Comparison of ENCODE assay signal across 18 cellular contexts in genomic region chr19:38846097-38846496, GRCh38. TPM values are rescaled to one million over a fixed set of nuclear protein-coding genes. Genes with fewer than 3 reads are reported as not detected.
DNase-seq lines count a peak whose midpoint lies in the region; ATAC-seq and TF ChIP-seq lines count a peak whose summit lies in the region.
"Had no signal": no experiment of that assay in that cellular context is flagged by ENCODE, and none has a peak within 500 bp of the region (broad histone marks: within the 10 kb centered on the region; RNA-seq: fewer than 3 reads in every experiment).

No MANE protein-coding gene starts in this region.

- H3K4me1 ChIP-seq in Panc1 (ENCODE audit: control insufficient read depth, insufficient read depth, low read length): peaks cover 68% of the 10 kb centered on the region
- H3K4me1 ChIP-seq in skeletal muscle tissue (ENCODE audit: control insufficient read depth in 3 of 3, insufficient read depth in 3 of 3, low read length in 3 of 3): peaks cover 58 to 80% (median 71%) of the 10 kb centered on the region in 3 donors

- intact Hi-C loops in Panc1 (cut with micrococcal nuclease; ENCODE audit: unreplicated experiment): no loop called here

- H3K9me3 Mint-ChIP-seq in activated CD8-positive, alpha-beta memory T cell treated with anti-CD3 and anti-CD28 coated beads, Interleukin-2, amount 10 ng/mL, durations not matched to agents 7 days and 5 days (ENCODE audit: low read depth): no peaks in the 10 kb centered on the region
- no peaks in the 10 kb centered on the region for H3K9me3 Mint-ChIP-seq in endothelial cell (ENCODE audit: unreplicated experiment)
- H3K9me3 Mint-ChIP-seq: activated B cell treated with CpG ODN at 0.5 μM for 24 hours had no signal

- no peak for ATAC-seq in activated CD8-positive, alpha-beta memory T cell treated with anti-CD3 and anti-CD28 coated beads, Interleukin-2, amount 10 ng/mL, durations not matched to agents 7 days and 5 days
- ATAC-seq in Panc1: no peak
- ATAC-seq: HCT116 had no signal

- no TSS peak for BruUV-seq in Panc1 (replicated peaks; lab: Mats Ljungman, UMichigan)

- DNase-seq in activated CD8-positive, alpha-beta memory T cell treated with anti-CD3 and anti-CD28 coated beads, Interleukin-2, amount 10 ng/mL, durations not matched to agents 7 days and 5 days: no peak
- DNase-seq in activated CD8-positive, alpha-beta memory T cell treated with anti-CD3 and anti-CD28 coated beads for 24 hours: no peak
- DNase-seq in Panc1 (ENCODE audit: low read depth, low spot score) (no peak), endothelial cell (ENCODE audit: low spot score) (no peak), KG1 (lab: John Stamatoyannopoulos, UW) (no peak), NCI-H748 (lab: John Stamatoyannopoulos, UW; ENCODE audit: unreplicated experiment) (no peak)
- no peak for DNase-seq in activated CD8-positive, alpha-beta memory T cell treated with anti-CD3 and anti-CD28 coated beads, Interleukin-2, amount 50 U/mL, for 4 hours
- DNase-seq: activated B cell treated with CpG ODN at 0.5 μM for 24 hours; NCI-H146; NCI-H510A treated with DMSO at 0.1 percent for 48 hours; PC-9; stimulated activated CD4-positive, alpha-beta T cell treated with anti-CD3 and anti-CD28 coated beads, Interleukin-4, amount 100 ng/mL, for 1 hour; uterus had no signal

- peaks cover 74% of the 10 kb centered on the region for H3K4me1 Mint-ChIP-seq in activated CD8-positive, alpha-beta memory T cell treated with anti-CD3 and anti-CD28 coated beads, Interleukin-2, amount 10 ng/mL, durations not matched to agents 7 days and 5 days
- H3K4me1 Mint-ChIP-seq in endothelial cell (ENCODE audit: unreplicated experiment): peaks cover 29% of the 10 kb centered on the region

- no peak overlapping the region for H3K4me3 Mint-ChIP-seq in activated CD8-positive, alpha-beta memory T cell treated with anti-CD3 and anti-CD28 coated beads, Interleukin-2, amount 10 ng/mL, durations not matched to agents 7 days and 5 days
- H3K4me3 Mint-ChIP-seq in endothelial cell (ENCODE audit: unreplicated experiment): peak overlapping the region; percentile 42
- H3K4me3 Mint-ChIP-seq: activated B cell treated with CpG ODN at 0.5 μM for 24 hours had no signal

- no peaks in the 10 kb centered on the region for H3K9me3 ChIP-seq in Panc1 (ENCODE audit: control insufficient read depth, insufficient read depth, low read depth, low read length)
- H3K9me3 ChIP-seq in skeletal muscle tissue (ENCODE audit: control insufficient read depth in 3 of 3, low read length in 3 of 3): no peaks in the 10 kb centered on the region
- H3K9me3 ChIP-seq: right atrium auricular region, uterus had no signal

- H3K27me3 Mint-ChIP-seq in activated CD8-positive, alpha-beta memory T cell treated with anti-CD3 and anti-CD28 coated beads, Interleukin-2, amount 10 ng/mL, durations not matched to agents 7 days and 5 days: no peaks in the 10 kb centered on the region
- peaks cover 13% of the 10 kb centered on the region for H3K27me3 Mint-ChIP-seq in endothelial cell (ENCODE audit: unreplicated experiment)
- H3K27me3 Mint-ChIP-seq: activated B cell treated with CpG ODN at 0.5 μM for 24 hours had no signal

- H3K9ac ChIP-seq in skeletal muscle tissue (ENCODE audit: low read depth in 1 of 3, low read length in 3 of 3): peak overlapping the region; percentile 2 to 69 (median 63)

- TF ChIP-seq CTCF in Panc1 (IDR thresholded peaks at IDR 0.05): no peak
- no peak for TF ChIP-seq CTCF in endothelial cell (IDR thresholded peaks at IDR 0.05; ENCODE audit: unreplicated experiment)

- peaks cover 68% of the 10 kb centered on the region for H3K36me3 ChIP-seq in Panc1 (ENCODE audit: control insufficient read depth, insufficient read depth, low read length)
- H3K36me3 ChIP-seq in skeletal muscle tissue (ENCODE audit: control insufficient read depth in 3 of 3, insufficient read depth in 3 of 3, low read length in 3 of 3): peaks cover 59 to 73% (median 63%) of the 10 kb centered on the region in 3 donors
- H3K36me3 ChIP-seq: uterus had no signal

- peaks cover 70% of the 10 kb centered on the region for H3K36me3 Mint-ChIP-seq in activated CD8-positive, alpha-beta memory T cell treated with anti-CD3 and anti-CD28 coated beads, Interleukin-2, amount 10 ng/mL, durations not matched to agents 7 days and 5 days
- peaks cover 69% of the 10 kb centered on the region for H3K36me3 Mint-ChIP-seq in endothelial cell (ENCODE audit: low read depth, unreplicated experiment)

- no peaks in the 10 kb centered on the region for H3K27me3 ChIP-seq in Panc1 (ENCODE audit: control insufficient read depth, insufficient read depth, low read length)
- H3K27me3 ChIP-seq in skeletal muscle tissue (ENCODE audit: control insufficient read depth in 3 of 3, insufficient read depth in 3 of 3, low read length in 3 of 3): no peaks in the 10 kb centered on the region
- H3K27me3 ChIP-seq: right atrium auricular region, uterus had no signal

- H3K27ac ChIP-seq in Panc1 (ENCODE audit: low read length) (peak overlapping the region; percentile 42), skeletal muscle tissue (ENCODE audit: low read depth, low read length) (peak overlapping the region; percentile 100)
- H3K27ac ChIP-seq: PC-9, uterus had no signal

- POLR2A ChIA-PET in Panc1 (lab: Charles Lee): interaction anchor here (0.6 to 1.1 kb wide), 5 partner anchors 12 to 443 kb away, joined by 3 to 11 read pairs (median 4); partner anchors contain the start of gene FAM98C

- H3K27ac Mint-ChIP-seq in activated CD8-positive, alpha-beta memory T cell treated with anti-CD3 and anti-CD28 coated beads, Interleukin-2, amount 10 ng/mL, durations not matched to agents 7 days and 5 days: peak overlapping the region; percentile 48
- peak overlapping the region; percentile 42 for H3K27ac Mint-ChIP-seq in endothelial cell (ENCODE audit: unreplicated experiment)
- H3K27ac Mint-ChIP-seq: activated B cell treated with CpG ODN at 0.5 μM for 24 hours had no signal

- in situ Hi-C loops in Panc1 (cut with HindIII; ENCODE audit: low pct_unique_long_range_greater_than_20kb, low sequenced_read_pairs): loop anchor here (10.0 kb wide), 1 partner anchor 89 kb away; the partner anchor contains the start of genes MRPS12 and SARS2

- H3K4me3 ChIP-seq in Panc1 (ENCODE audit: low read depth in 2 of 2, low read length in 2 of 2) (no peak overlapping the region), skeletal muscle tissue (ENCODE audit: low read length in 3 of 3) (peak overlapping the region in 2 of 3 donors; percentile 32 to 45)
- H3K4me3 ChIP-seq: PC-9, right atrium auricular region, uterus had no signal

- CTCF ChIA-PET in activated CD8-positive, alpha-beta memory T cell treated with anti-CD3 and anti-CD28 coated beads, Interleukin-2, amount 10 ng/mL, durations not matched to agents 7 days and 5 days (lab: Charles Lee): interaction anchor here (1.2 to 1.5 kb wide), 2 partner anchors 16 to 23 kb away, joined by 3 read pairs; no protein-coding TSS in a partner anchor
- CTCF ChIA-PET in Panc1 (lab: Charles Lee): interaction anchor here (0.5 kb wide), 1 partner anchor 160 kb away, joined by 5 read pairs; no protein-coding TSS in a partner anchor

RNA-seq across cellular contexts. Expression of gene HNRNPL, which starts 3.7 kb away (rescaled TPM):
- 100 to 1,000 TPM; 479 to 611 TPM for total RNA-seq in activated CD8-positive, alpha-beta memory T cell treated with anti-CD3 and anti-CD28 coated beads, Interleukin-2, amount 10 ng/mL, durations not matched to agents 7 days and 5 days
- 749 TPM for total RNA-seq in Panc1 (2021; ENCODE audit: unreplicated experiment)
- polyA plus RNA-seq in Panc1 (2012; ENCODE audit: insufficient read length): 460 TPM
- 343 TPM for total RNA-seq in endothelial cell (ENCODE audit: unreplicated experiment)
- total RNA-seq in skeletal muscle tissue: 195 TPM

RNA-seq across cellular contexts. Expression of gene ECH1, which starts 14.5 kb away (rescaled TPM):
- 100 to 1,000 TPM; 207 to 214 TPM for total RNA-seq in activated CD8-positive, alpha-beta memory T cell treated with anti-CD3 and anti-CD28 coated beads, Interleukin-2, amount 10 ng/mL, durations not matched to agents 7 days and 5 days
- total RNA-seq in Panc1 (2021; ENCODE audit: unreplicated experiment) (945 TPM), endothelial cell (ENCODE audit: unreplicated experiment) (101 TPM), skeletal muscle tissue (36.5 TPM)
- 2,203 TPM for polyA plus RNA-seq in Panc1 (2012; ENCODE audit: insufficient read length)

RNA-seq across cellular contexts. Expression of gene RINL, which starts 32.0 kb away (rescaled TPM):
- 10 to 100 TPM; 80.1 to 81.0 TPM for total RNA-seq in activated CD8-positive, alpha-beta memory T cell treated with anti-CD3 and anti-CD28 coated beads, Interleukin-2, amount 10 ng/mL, durations not matched to agents 7 days and 5 days
- total RNA-seq in Panc1 (2021; ENCODE audit: unreplicated experiment): 1.3 TPM
- polyA plus RNA-seq in Panc1 (2012; ENCODE audit: insufficient read length): 1.6 TPM
- total RNA-seq in endothelial cell (ENCODE audit: unreplicated experiment): 5.6 TPM
- total RNA-seq in skeletal muscle tissue: 3.7 TPM

RNA-seq across cellular contexts. Expression of gene LGALS4, which starts 33.4 kb away (rescaled TPM):
- 1 to 10 TPM; 1.4 to 2.4 TPM for total RNA-seq in activated CD8-positive, alpha-beta memory T cell treated with anti-CD3 and anti-CD28 coated beads, Interleukin-2, amount 10 ng/mL, durations not matched to agents 7 days and 5 days
- 3.9 TPM for total RNA-seq in Panc1 (2021; ENCODE audit: unreplicated experiment)
- polyA plus RNA-seq in Panc1 (2012; ENCODE audit: insufficient read length): 7.6 TPM
- total RNA-seq in endothelial cell (ENCODE audit: unreplicated experiment): 0.46 TPM
- not detected for total RNA-seq in skeletal muscle tissue
- total RNA-seq: dermis microvascular lymphatic vessel endothelial cell, myocyte had no signal

RNA-seq across cellular contexts. Expression of gene SIRT2, which starts 53.3 kb away (rescaled TPM):
- 10 to 100 TPM; 47.1 to 47.8 TPM for total RNA-seq in activated CD8-positive, alpha-beta memory T cell treated with anti-CD3 and anti-CD28 coated beads, Interleukin-2, amount 10 ng/mL, durations not matched to agents 7 days and 5 days
- total RNA-seq in Panc1 (2021; ENCODE audit: unreplicated experiment): 162 TPM
- polyA plus RNA-seq in Panc1 (2012; ENCODE audit: insufficient read length): 240 TPM
- 45.9 TPM for total RNA-seq in endothelial cell (ENCODE audit: unreplicated experiment)
- total RNA-seq in skeletal muscle tissue: 125 TPM

Comparison
In these comparisons a context has a peak if more than half of its experiments do, and no peak if none do; other contexts are left out.
1. H3K4me3 ChIP-seq: peak in skeletal muscle tissue (2 of 3); none in Panc1 (0 of 2).
2. RNA of gene RINL, which starts 32.0 kb away (total RNA-seq): 80.1 to 81.0 TPM in activated CD8-positive, alpha-beta memory T cell treated with anti-CD3 and anti-CD28 coated beads, Interleukin-2, amount 10 ng/mL, durations not matched to agents 7 days and 5 days; 5.6 TPM in endothelial cell (single experiment), 3.7 TPM in skeletal muscle tissue (single experiment) and 1.3 TPM in Panc1 (single experiment); every median in the first group is over 10 times any median in the second.